In genomic region chr13:106518535-106518934, GRCh38 we compare ENCODE assay signal across 26 cellular contexts. TPM values are rescaled to one million over a fixed set of nuclear protein-coding genes. Genes with fewer than 3 reads are reported as not detected.
"Had no signal": no experiment of that assay in that cellular context is flagged by ENCODE, and none has a peak within 500 bp of the region (broad histone marks: within the 10 kb centered on the region; RNA-seq: fewer than 3 reads in every experiment).

No MANE protein-coding gene starts in this region.

- H3K4me3 Mint-ChIP-seq: activated CD4-positive, alpha-beta T cell treated with anti-CD3 and anti-CD28 coated beads for 36 hours; activated T-cell treated with anti-CD3 and anti-CD28 coated beads, Interleukin-2, amount 50 U/mL, for 72 hours; naive thymus-derived CD4-positive, alpha-beta T cell; stimulated activated effector memory CD8-positive, alpha-beta T cell treated with anti-CD3 and anti-CD28 coated beads, Interleukin-12 subunit alpha, Interleukin-12 subunit beta, amount 100 ng/mL, for 72 hours; stimulated activated naive CD8-positive, alpha-beta T cell treated with anti-CD3 and anti-CD28 coated beads, Interleukin-15, Interleukin-2, amounts not matched to agents 100 ng/mL and 50 ng/mL, for 24 hours; T-cell; T-helper 2 cell treated with Interferon-gamma antibody and Interleukin-4, amounts not matched to agents 5 μg/mL and 100 μg/mL, for 36 hours had no signal

- H3K27me3 ChIP-seq: colonic mucosa, gastrocnemius medialis, ovary, right lobe of liver, thyroid gland had no signal

- H3K27ac Mint-ChIP-seq: activated CD4-positive, alpha-beta T cell treated with anti-CD3 and anti-CD28 coated beads for 36 hours; activated naive CD4-positive, alpha-beta T cell treated with anti-CD3 and anti-CD28 coated beads, Interleukin-2, amount 50 U/mL, for 72 hours; activated T-cell treated with anti-CD3 and anti-CD28 coated beads, Interleukin-2, amount 50 U/mL, for 72 hours; naive thymus-derived CD4-positive, alpha-beta T cell; stimulated activated effector memory CD8-positive, alpha-beta T cell treated with anti-CD3 and anti-CD28 coated beads, Interleukin-12 subunit alpha, Interleukin-12 subunit beta, amount 100 ng/mL, for 72 hours; stimulated activated naive CD8-positive, alpha-beta T cell treated with anti-CD3 and anti-CD28 coated beads, Interleukin-15, Interleukin-2, amounts not matched to agents 100 ng/mL and 50 ng/mL, for 24 hours; T-cell; T-helper 2 cell treated with Interferon-gamma antibody and Interleukin-4, amounts not matched to agents 5 μg/mL and 100 μg/mL, for 36 hours had no signal

- DNase-seq: activated CD4-positive, alpha-beta T cell treated with anti-CD3 and anti-CD28 coated beads for 36 hours; activated CD4-positive, CD25-positive, alpha-beta regulatory T cell; activated naive CD4-positive, alpha-beta T cell; activated T-cell treated with anti-CD3 and anti-CD28 coated beads for 4 hours; activated T-cell treated with anti-CD3 and anti-CD28 coated beads, Interleukin-2, amount 50 U/mL, for 72 hours; colonic mucosa; effector CD8-positive, alpha-beta T cell; gastrocnemius medialis; glutamatergic neuron; islet precursor cell; left ventricle myocardium superior; mammary epithelial cell; midbrain; naive thymus-derived CD4-positive, alpha-beta T cell; ovary; right lobe of liver; stimulated activated CD4-positive, alpha-beta T cell treated with anti-CD3 and anti-CD28 coated beads, Interleukin-12 subunit alpha, Interleukin-12 subunit beta, amount 100 ng/mL, for 4 hours; stimulated activated CD4-positive, alpha-beta T cell treated with anti-CD3 and anti-CD28 coated beads, Interleukin-4, amount 100 ng/mL, for 1 hour; substantia nigra; T-cell; thyroid gland had no signal

- H3K27me3 Mint-ChIP-seq: progenitor cell of endocrine pancreas had no signal

- H3K27ac ChIP-seq: colonic mucosa, gastrocnemius medialis, ovary, right lobe of liver, thyroid gland had no signal

- H3K9me3 Mint-ChIP-seq: activated naive CD4-positive, alpha-beta T cell treated with anti-CD3 and anti-CD28 coated beads, Interleukin-2, amount 50 U/mL, for 72 hours; activated T-cell treated with anti-CD3 and anti-CD28 coated beads, Interleukin-2, amount 50 U/mL, for 72 hours; stimulated activated effector memory CD8-positive, alpha-beta T cell treated with anti-CD3 and anti-CD28 coated beads, Interleukin-12 subunit alpha, Interleukin-12 subunit beta, amount 100 ng/mL, for 72 hours; stimulated activated naive CD8-positive, alpha-beta T cell treated with anti-CD3 and anti-CD28 coated beads, Interleukin-15, Interleukin-2, amounts not matched to agents 100 ng/mL and 50 ng/mL, for 24 hours; T-cell; T-helper 2 cell treated with Interferon-gamma antibody and Interleukin-4, amounts not matched to agents 5 μg/mL and 100 μg/mL, for 36 hours had no signal

- H3K4me1 Mint-ChIP-seq: activated CD4-positive, alpha-beta T cell treated with anti-CD3 and anti-CD28 coated beads for 36 hours; naive thymus-derived CD4-positive, alpha-beta T cell; stimulated activated effector memory CD8-positive, alpha-beta T cell treated with anti-CD3 and anti-CD28 coated beads, Interleukin-12 subunit alpha, Interleukin-12 subunit beta, amount 100 ng/mL, for 72 hours; T-cell had no signal

- H3K9me3 ChIP-seq: colonic mucosa, gastrocnemius medialis, ovary, right lobe of liver, thyroid gland had no signal

- ATAC-seq: activated CD4-positive, alpha-beta T cell treated with anti-CD3 and anti-CD28 coated beads for 36 hours; activated naive CD4-positive, alpha-beta T cell treated with anti-CD3 and anti-CD28 coated beads, Interleukin-2, amount 50 U/mL, for 72 hours; activated T-cell treated with anti-CD3 and anti-CD28 coated beads, Interleukin-2, amount 50 U/mL, for 72 hours; gastrocnemius medialis; left ventricle myocardium superior; naive thymus-derived CD4-positive, alpha-beta T cell; right lobe of liver; stimulated activated effector memory CD8-positive, alpha-beta T cell treated with anti-CD3 and anti-CD28 coated beads, Interleukin-12 subunit alpha, Interleukin-12 subunit beta, amount 100 ng/mL, for 72 hours; T-cell had no signal

- H3K4me1 ChIP-seq: right lobe of liver had no signal

- H3K4me3 ChIP-seq: colonic mucosa, gastrocnemius medialis, ovary, right lobe of liver, thyroid gland had no signal

- H3K36me3 Mint-ChIP-seq: activated naive CD4-positive, alpha-beta T cell treated with anti-CD3 and anti-CD28 coated beads, Interleukin-2, amount 50 U/mL, for 72 hours; naive thymus-derived CD4-positive, alpha-beta T cell; stimulated activated effector memory CD8-positive, alpha-beta T cell treated with anti-CD3 and anti-CD28 coated beads, Interleukin-12 subunit alpha, Interleukin-12 subunit beta, amount 100 ng/mL, for 72 hours; T-cell had no signal

- H3K36me3 ChIP-seq: colonic mucosa, gastrocnemius medialis, ovary, right lobe of liver, thyroid gland had no signal

RNA-seq across cellular contexts. Expression of gene EFNB2, which starts 16.9 kb away (rescaled TPM):
- total RNA-seq: activated naive CD4-positive, alpha-beta T cell treated with anti-CD3 and anti-CD28 coated beads, Interleukin-2, amount 50 U/mL, for 72 hours had no signal
